8 cellular contexts compared by ENCODE assay signal in the genomic region with DNA sequence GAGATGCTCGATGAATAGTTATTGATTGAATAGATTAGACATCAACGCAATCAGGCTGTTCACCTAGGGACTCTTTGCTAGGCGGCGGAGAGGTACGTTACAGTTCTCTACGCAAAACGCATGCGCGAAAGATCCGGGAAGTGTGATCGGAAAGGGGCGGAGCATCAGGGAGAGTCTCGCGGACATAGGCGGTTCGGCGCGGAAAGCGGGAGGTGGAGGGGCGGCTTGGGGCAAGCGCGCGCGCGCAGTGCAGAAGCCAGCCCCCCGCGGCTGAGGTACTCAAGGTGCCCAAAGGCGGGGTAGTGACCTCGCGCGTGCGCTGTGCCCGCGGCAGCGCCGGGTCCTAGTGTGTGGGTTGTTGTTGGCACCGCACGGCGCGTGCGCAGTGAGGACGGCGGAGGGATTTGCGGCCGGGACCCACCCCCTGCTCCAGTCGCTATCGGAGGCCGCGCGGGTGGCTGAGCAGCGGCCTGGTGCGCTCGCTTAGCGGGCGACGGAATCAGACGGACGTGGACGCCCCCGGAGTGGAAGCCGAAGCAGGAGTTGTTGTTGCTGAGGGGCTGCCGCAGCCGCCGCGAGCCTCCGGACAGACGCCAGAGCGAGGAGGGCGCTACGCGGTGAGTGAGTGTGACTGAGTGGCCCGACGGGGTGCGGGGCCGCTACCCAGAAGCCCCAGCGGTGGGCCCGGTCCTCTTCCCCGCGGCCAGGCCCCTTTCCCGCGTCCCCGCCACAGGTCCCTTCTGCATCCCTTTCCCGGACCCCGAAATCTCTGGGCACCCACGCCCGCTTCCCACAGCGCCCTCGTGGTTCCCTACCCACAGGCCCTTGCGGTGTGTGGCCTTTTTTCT. TPM values are rescaled to one million over a fixed set of nuclear protein-coding genes. Genes with fewer than 3 reads are reported as not detected.
DNase-seq lines count a peak whose midpoint lies in the region; ATAC-seq and TF ChIP-seq lines count a peak whose summit lies in the region.

A gene with protein sequence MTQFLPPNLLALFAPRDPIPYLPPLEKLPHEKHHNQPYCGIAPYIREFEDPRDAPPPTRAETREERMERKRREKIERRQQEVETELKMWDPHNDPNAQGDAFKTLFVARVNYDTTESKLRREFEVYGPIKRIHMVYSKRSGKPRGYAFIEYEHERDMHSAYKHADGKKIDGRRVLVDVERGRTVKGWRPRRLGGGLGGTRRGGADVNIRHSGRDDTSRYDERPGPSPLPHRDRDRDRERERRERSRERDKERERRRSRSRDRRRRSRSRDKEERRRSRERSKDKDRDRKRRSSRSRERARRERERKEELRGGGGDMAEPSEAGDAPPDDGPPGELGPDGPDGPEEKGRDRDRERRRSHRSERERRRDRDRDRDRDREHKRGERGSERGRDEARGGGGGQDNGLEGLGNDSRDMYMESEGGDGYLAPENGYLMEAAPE (plus strand): TSS at position 432 of the 848 bp plus-strand sequence. CDS start 964 bp downstream, outside the sequence.

- H3K4me2 ChIP-seq in hepatocyte: peak within 1 kb of the TSS; percentile 92

- H3K36me3 ChIP-seq in hepatocyte (replicated peaks; ENCODE audit: insufficient read depth, low read depth): no peaks in the 10 kb centered on the region

- H3K9me3 ChIP-seq in hepatocyte (ENCODE audit: low read depth): no peaks in the 10 kb centered on the region

- H3K9me2 ChIP-seq in hepatocyte (replicated peaks; ENCODE audit: insufficient read depth): no peaks in the 10 kb centered on the region

- H3K79me2 ChIP-seq in hepatocyte: peaks cover 48% of the 10 kb centered on the region

- no peak for TF ChIP-seq CTCF in hepatocyte (IDR thresholded peaks at IDR 0.05; ENCODE audit: poor library complexity)

- peak; percentile 98 for TF ChIP-seq POLR2A in GM18505 (IDR thresholded peaks at IDR 0.05; ENCODE audit: borderline replicate concordance, extremely low read depth, insufficient read depth, insufficient read length)

- H3K4me1 ChIP-seq in hepatocyte (ENCODE audit: insufficient read depth): peaks cover 18% of the 10 kb centered on the region

- ATAC-seq in GM18505 (IDR thresholded peaks at IDR 0.05; ENCODE audit: unreplicated experiment) (peak; percentile 91), HG03025 (IDR thresholded peaks at IDR 0.05; ENCODE audit: low FRiP score, unreplicated experiment) (peak; percentile 86), GM21526 (IDR thresholded peaks at IDR 0.05; ENCODE audit: low FRiP score, unreplicated experiment) (no peak)

- H3K27me3 ChIP-seq in hepatocyte: no peaks in the 10 kb centered on the region

- DNase-seq in NCI-H2081 (lab: John Stamatoyannopoulos, UW) (peak; percentile 99), T1000 (lab: John Stamatoyannopoulos, UW) (peak; percentile 99), astrocyte of the hippocampus (ENCODE audit: low read depth, low spot score) (peak; percentile 100), hepatocyte (ENCODE audit: low spot score) (peak; percentile 100), retina (peak; percentile 100)

- WGBS in hepatocyte (ENCODE audit: low lambda C conversion rate, missing lambda C conversion rate): under 1% methylated on average over 67 of the region's 89 CpGs

- peaks cover 45% of the 10 kb centered on the region for H4K20me1 ChIP-seq in hepatocyte (ENCODE audit: insufficient read depth, poor library complexity, severe bottlenecking)

- H2AFZ ChIP-seq in hepatocyte: peak within 1 kb of the TSS; percentile 91

- H3K4me3 ChIP-seq in hepatocyte: peak within 1 kb of the TSS; percentile 86

- H3K27ac ChIP-seq in hepatocyte: peak within 1 kb of the TSS; percentile 95

RNA-seq across cellular contexts. Expression of the gene that starts here (rescaled TPM):
- total RNA-seq in hepatocyte: 164 and 190 TPM in 2 replicates
- polyA plus RNA-seq in hepatocyte: 248 and 294 TPM in 2 replicates
